Comparison of ENCODE assay signal across 10 cellular contexts in the genomic region with DNA sequence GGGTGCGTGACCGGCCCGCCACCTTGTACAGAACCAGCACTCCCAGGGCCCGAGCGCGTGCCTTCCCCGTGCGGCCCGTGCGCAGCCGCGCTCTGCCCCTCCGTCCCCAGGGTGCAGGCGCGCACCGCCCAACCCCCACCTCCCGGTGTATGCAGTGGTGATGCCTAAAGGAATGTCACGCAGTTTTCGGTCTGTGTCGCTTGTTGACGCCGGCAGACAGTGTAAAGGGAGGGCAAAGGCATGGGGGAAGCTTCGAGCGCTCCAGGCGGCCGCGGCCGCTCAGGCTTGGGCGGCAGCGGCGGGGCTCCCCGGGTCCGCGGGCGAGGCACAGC. TPM values are rescaled to one million over a fixed set of nuclear protein-coding genes. Genes with fewer than 3 reads are reported as not detected.
A peak's percentile ranks its signal among the peaks of the same experiment; 100 is the strongest.
DNase-seq lines count a peak whose midpoint lies in the region; ATAC-seq and TF ChIP-seq lines count a peak whose summit lies in the region.
"Had no signal": no experiment of that assay in that cellular context is flagged by ENCODE, and none has a peak within 500 bp of the region (broad histone marks: within the 10 kb centered on the region; RNA-seq: fewer than 3 reads in every experiment).

No MANE protein-coding gene starts in this region.

- ATAC-seq in GM18909 (IDR thresholded peaks at IDR 0.05; ENCODE audit: poor library complexity, unreplicated experiment) (peak; percentile 11), heart left ventricle (no peak), HG02763 (IDR thresholded peaks at IDR 0.05; ENCODE audit: unreplicated experiment) (no peak)

- no peaks in the 10 kb centered on the region for H3K4me1 Mint-ChIP-seq in HFFc6 (ENCODE audit: low read depth)
- H3K4me1 Mint-ChIP-seq in activated naive CD4-positive, alpha-beta T cell treated with anti-CD3 and anti-CD28 coated beads for 36 hours (ENCODE audit: low read depth): peaks cover 4% of the 10 kb centered on the region

- H3K9me3 ChIP-seq in Peyer's patch (peaks cover 0 to 3% (median 0%) of the 10 kb centered on the region in 4 donors), heart left ventricle (no peaks in the 10 kb centered on the region)

- no peaks in the 10 kb centered on the region for H3K36me3 ChIP-seq in Peyer's patch
- no peaks in the 10 kb centered on the region for H3K36me3 ChIP-seq in heart left ventricle

- H3K27ac ChIP-seq in Peyer's patch (peak overlapping the region in 1 of 4 donors; percentile 35), heart left ventricle (no peak overlapping the region), skin epidermis (no peak overlapping the region)

- H3K27me3 Mint-ChIP-seq in HFFc6 (ENCODE audit: insufficient read depth): peaks cover 15% of the 10 kb centered on the region
- peaks cover 27% of the 10 kb centered on the region for H3K27me3 Mint-ChIP-seq in activated naive CD4-positive, alpha-beta T cell treated with anti-CD3 and anti-CD28 coated beads for 36 hours (ENCODE audit: low read depth)

- H3K4me1 ChIP-seq in Peyer's patch: peaks cover 6 to 34% (median 18%) of the 10 kb centered on the region in 4 donors
- peaks cover 6 to 36% (median 21%) of the 10 kb centered on the region in 12 donors for H3K4me1 ChIP-seq in heart left ventricle

- no peak overlapping the region for H3K27ac Mint-ChIP-seq in HFFc6
- no peak overlapping the region for H3K27ac Mint-ChIP-seq in activated naive CD4-positive, alpha-beta T cell treated with anti-CD3 and anti-CD28 coated beads for 36 hours
- H3K27ac Mint-ChIP-seq: activated naive CD4-positive, alpha-beta T cell treated with anti-CD3 and anti-CD28 coated beads, Interleukin-2, amount 50 U/mL, for 72 hours; mesothelial cell of epicardium had no signal

- intact Hi-C loops in heart left ventricle (cut with DNase I): loop anchor here in 1 of 10 donors (5.0 kb wide), 1 partner anchor 41 kb away; no protein-coding TSS in a partner anchor
- intact Hi-C loops in activated naive CD4-positive, alpha-beta T cell treated with anti-CD3 and anti-CD28 coated beads for 36 hours (cut with micrococcal nuclease): no loop called here

- H3K27me3 ChIP-seq in Peyer's patch (peaks cover 0 to 70% of the 10 kb centered on the region in 2 donors), heart left ventricle (peaks cover 56 to 91% (median 65%) of the 10 kb centered on the region in 9 donors)

- peak in 1 of 3 donors; percentile 63 for DNase-seq in Peyer's patch
- DNase-seq in heart left ventricle: no peak
- DNase-seq in HFFc6: no peak
- DNase-seq in GM10266 (ENCODE audit: extremely low spot score): no peak
- no peak for DNase-seq in activated naive CD4-positive, alpha-beta T cell treated with anti-CD3 and anti-CD28 coated beads for 36 hours

- CTCF ChIA-PET in activated naive CD4-positive, alpha-beta T cell treated with anti-CD3 and anti-CD28 coated beads for 36 hours (lab: Charles Lee): no interaction called here

- no peaks in the 10 kb centered on the region for H3K9me3 Mint-ChIP-seq in HFFc6
- H3K9me3 Mint-ChIP-seq in activated naive CD4-positive, alpha-beta T cell treated with anti-CD3 and anti-CD28 coated beads for 36 hours: no peaks in the 10 kb centered on the region
- H3K9me3 Mint-ChIP-seq: activated naive CD4-positive, alpha-beta T cell treated with anti-CD3 and anti-CD28 coated beads, Interleukin-2, amount 50 U/mL, for 72 hours; mesothelial cell of epicardium had no signal

- H3K4me3 ChIP-seq in Peyer's patch (peak overlapping the region; percentile 2 to 58 (median 48)), heart left ventricle (peak overlapping the region; percentile 21 to 55 (median 40)), skin epidermis (peak overlapping the region in 5 of 7 experiments; percentile 2 to 34 (median 21))

- no peaks in the 10 kb centered on the region for H3K36me3 Mint-ChIP-seq in HFFc6 (ENCODE audit: low read depth)
- no peaks in the 10 kb centered on the region for H3K36me3 Mint-ChIP-seq in activated naive CD4-positive, alpha-beta T cell treated with anti-CD3 and anti-CD28 coated beads for 36 hours (ENCODE audit: low read depth)
- H3K36me3 Mint-ChIP-seq: activated naive CD4-positive, alpha-beta T cell treated with anti-CD3 and anti-CD28 coated beads, Interleukin-2, amount 50 U/mL, for 72 hours; mesothelial cell of epicardium had no signal

- no peak overlapping the region for H3K4me3 Mint-ChIP-seq in HFFc6
- H3K4me3 Mint-ChIP-seq in activated naive CD4-positive, alpha-beta T cell treated with anti-CD3 and anti-CD28 coated beads for 36 hours: no peak overlapping the region

- TF ChIP-seq POLR2A in Peyer's patch (IDR thresholded peaks at IDR 0.05) (no peak), heart left ventricle (IDR thresholded peaks at IDR 0.05) (no peak)

- no peak for TF ChIP-seq CTCF in Peyer's patch (IDR thresholded peaks at IDR 0.05)
- no peak for TF ChIP-seq CTCF in heart left ventricle (IDR thresholded peaks at IDR 0.05)
- no peak for TF ChIP-seq CTCF in HFFc6 (IDR thresholded peaks at IDR 0.05)
- TF ChIP-seq CTCF in GM10266 (IDR thresholded peaks at IDR 0.05; ENCODE audit: control insufficient read depth, insufficient read depth, low read depth, missing control alignments): no peak

- WGBS in heart left ventricle, 4 donors: 1% methylated on average over 15 to 35 of the region's 35 CpGs

RNA-seq across cellular contexts. Expression of a gene that starts 1.3 kb away (rescaled TPM):
- 10 to 100 TPM; 14.5 to 45.7 (median 34.1) TPM for total RNA-seq in Peyer's patch
- total RNA-seq in heart left ventricle: not detected
- not detected for polyA plus RNA-seq in heart left ventricle
- total RNA-seq in HFFc6 (2021; fragmentation: NEBNext Ultra II Directional; extraction: Animal tissue kit (Norgen Biotek cat#: 25700)): not detected
- total RNA-seq in activated naive CD4-positive, alpha-beta T cell treated with anti-CD3 and anti-CD28 coated beads for 36 hours: not detected
- total RNA-seq: activated naive CD4-positive, alpha-beta T cell treated with anti-CD3 and anti-CD28 coated beads, Interleukin-2, amount 50 U/mL, for 72 hours; mesothelial cell of epicardium had no signal

RNA-seq across cellular contexts. Expression of a gene that starts 3.3 kb away (rescaled TPM):
- total RNA-seq in Peyer's patch (not detected), heart left ventricle (not detected)
- polyA plus RNA-seq in heart left ventricle: not detected
- total RNA-seq in HFFc6 (2021; fragmentation: NEBNext Ultra II Directional; extraction: Animal tissue kit (Norgen Biotek cat#: 25700)): not detected
- total RNA-seq in activated naive CD4-positive, alpha-beta T cell treated with anti-CD3 and anti-CD28 coated beads for 36 hours: not detected
- total RNA-seq: activated naive CD4-positive, alpha-beta T cell treated with anti-CD3 and anti-CD28 coated beads, Interleukin-2, amount 50 U/mL, for 72 hours; mesothelial cell of epicardium had no signal

RNA-seq across cellular contexts. Expression of a gene that starts 19.8 kb away (rescaled TPM):
- total RNA-seq in Peyer's patch: 100 to 1,000 TPM in 2 of 4 donors, 10 to 100 TPM in 2; 37.7 to 118 (median 78.7) TPM
- 10 to 100 TPM; 14.3 to 35.9 (median 28.9) TPM for total RNA-seq in heart left ventricle
- 10 to 100 TPM; 26.6 to 33.4 TPM for polyA plus RNA-seq in heart left ventricle
- total RNA-seq in HFFc6 (2021; fragmentation: NEBNext Ultra II Directional; extraction: Animal tissue kit (Norgen Biotek cat#: 25700)): 10 to 100 TPM; 34.8 to 41.5 (median 37.4) TPM
- 10 to 100 TPM; 34.8 to 36.6 TPM for total RNA-seq in activated naive CD4-positive, alpha-beta T cell treated with anti-CD3 and anti-CD28 coated beads for 36 hours

RNA-seq across cellular contexts. Expression of a gene that starts 19.9 kb away (rescaled TPM):
- total RNA-seq in Peyer's patch (10 to 100 TPM; 58.6 to 82.0 (median 71.6) TPM), heart left ventricle (100 to 1,000 TPM in 2 of 9 donors, 10 to 100 TPM in 7; 46.0 to 123 (median 59.9) TPM)
- 100 to 1,000 TPM; 120 to 161 TPM for polyA plus RNA-seq in heart left ventricle
- total RNA-seq in HFFc6 (2021; fragmentation: NEBNext Ultra II Directional; extraction: Animal tissue kit (Norgen Biotek cat#: 25700)): 10 to 100 TPM; 76.7 to 82.8 (median 82.1) TPM
- 10 to 100 TPM; 48.2 to 49.9 TPM for total RNA-seq in activated naive CD4-positive, alpha-beta T cell treated with anti-CD3 and anti-CD28 coated beads for 36 hours

RNA-seq across cellular contexts. Expression of a gene that starts 29.6 kb away (rescaled TPM):
- total RNA-seq in Peyer's patch (not detected), heart left ventricle (not detected)
- under 1 TPM in 1 of 2 donors, not detected in 1; 0.10 TPM for polyA plus RNA-seq in heart left ventricle
- total RNA-seq in HFFc6 (2021; fragmentation: NEBNext Ultra II Directional; extraction: Animal tissue kit (Norgen Biotek cat#: 25700)): 1 to 10 TPM in 1 of 6 experiments, under 1 TPM in 2, not detected in 3; 0.51 to 1.1 (median 0.66) TPM
- under 1 TPM in 1 of 2 experiments, not detected in 1; 0.35 TPM for total RNA-seq in activated naive CD4-positive, alpha-beta T cell treated with anti-CD3 and anti-CD28 coated beads for 36 hours

Comparison
In these comparisons a context has a peak if more than half of its experiments do, and no peak if none do; other contexts are left out.
1. RNA of a gene that starts 1.3 kb away (total RNA-seq): 14.5 to 45.7 TPM in Peyer's patch; not detected in activated naive CD4-positive, alpha-beta T cell treated with anti-CD3 and anti-CD28 coated beads for 36 hours, not detected in heart left ventricle and not detected in HFFc6; every median in the first group is over 10 times any median in the second.
2. Peak in every context shown above with its lines, with median percentiles within 50 percentile points of each other: H3K4me3 ChIP-seq.